Comparison of ENCODE assay signal across 29 cellular contexts in the genomic region with DNA sequence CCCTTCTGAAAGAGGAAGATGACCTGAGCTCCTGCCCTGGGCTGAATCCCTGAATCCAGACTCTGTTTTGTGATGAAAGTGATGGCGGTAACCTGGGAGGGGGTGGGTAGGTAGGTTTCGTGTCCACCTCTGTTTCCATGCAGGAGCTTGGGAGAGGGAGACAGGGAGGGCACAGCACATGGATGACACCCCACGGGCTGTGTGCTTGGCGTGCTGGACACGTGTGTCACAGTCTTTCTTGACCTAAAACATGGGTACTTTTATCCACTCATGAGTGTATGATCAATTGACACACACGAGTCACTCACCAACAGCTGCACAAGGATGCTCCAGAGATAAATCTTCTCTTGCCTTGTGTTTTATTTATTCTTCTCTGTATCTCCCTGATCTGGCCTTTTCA.
"Had no signal": no experiment of that assay in that cellular context is flagged by ENCODE, and none has a peak within 500 bp of the region (broad histone marks: within the 10 kb centered on the region; RNA-seq: fewer than 3 reads in every experiment).

No MANE protein-coding gene starts in this region.

- H3K27me3 ChIP-seq: brain microvascular endothelial cell, dorsolateral prefrontal cortex, esophagus muscularis mucosa, foreskin keratinocyte, gastroesophageal sphincter had no signal

- H3K4me3 Mint-ChIP-seq: activated CD4-positive, alpha-beta memory T cell treated with anti-CD3 and anti-CD28 coated beads for 36 hours; activated CD4-positive, alpha-beta T cell treated with anti-CD3 and anti-CD28 coated beads for 36 hours; activated CD4-positive, alpha-beta T cell treated with anti-CD3 and anti-CD28 coated beads, Interleukin-2, amount 10 ng/mL, durations not matched to agents 24 days and 14 days; activated CD8-positive, alpha-beta memory T cell treated with anti-CD3 and anti-CD28 coated beads, Interleukin-2, amount 10 ng/mL, durations not matched to agents 7 days and 5 days; activated CD8-positive, alpha-beta T cell treated with anti-CD3 and anti-CD28 coated beads, Interleukin-2, amount 10 ng/mL, durations not matched to agents 7 days and 5 days; activated naive CD8-positive, alpha-beta T cell; activated T-cell treated with anti-CD3 and anti-CD28 coated beads, Interleukin-2, amount 50 U/mL, for 24 hours; activated T-cell treated with anti-CD3 and anti-CD28 coated beads, Interleukin-2, amount 50 U/mL, for 72 hours; central memory CD8-positive, alpha-beta T cell; dendritic cell treated with granulocyte-macrophage colony-stimulating factor and Interleukin-4, amounts not matched to agents 40 ng/mL and 50 ng/mL, for 4 days; effector memory CD8-positive, alpha-beta T cell had no signal

- H3K27ac Mint-ChIP-seq: activated CD4-positive, alpha-beta memory T cell treated with anti-CD3 and anti-CD28 coated beads for 36 hours; activated CD4-positive, alpha-beta T cell treated with anti-CD3 and anti-CD28 coated beads for 36 hours; activated CD4-positive, alpha-beta T cell treated with anti-CD3 and anti-CD28 coated beads, Interleukin-2, amount 10 ng/mL, durations not matched to agents 24 days and 14 days; activated CD8-positive, alpha-beta memory T cell treated with anti-CD3 and anti-CD28 coated beads, Interleukin-2, amount 10 ng/mL, durations not matched to agents 7 days and 5 days; activated CD8-positive, alpha-beta T cell treated with anti-CD3 and anti-CD28 coated beads, Interleukin-2, amount 10 ng/mL, durations not matched to agents 7 days and 5 days; activated naive CD8-positive, alpha-beta T cell; activated T-cell treated with anti-CD3 and anti-CD28 coated beads, Interleukin-2, amount 50 U/mL, for 24 hours; activated T-cell treated with anti-CD3 and anti-CD28 coated beads, Interleukin-2, amount 50 U/mL, for 72 hours; dendritic cell treated with granulocyte-macrophage colony-stimulating factor and Interleukin-4, amounts not matched to agents 40 ng/mL and 50 ng/mL, for 4 days had no signal

- H3K27me3 Mint-ChIP-seq: activated CD4-positive, alpha-beta memory T cell treated with anti-CD3 and anti-CD28 coated beads for 36 hours; activated CD4-positive, alpha-beta T cell treated with anti-CD3 and anti-CD28 coated beads for 36 hours; activated CD4-positive, alpha-beta T cell treated with anti-CD3 and anti-CD28 coated beads, Interleukin-2, amount 10 ng/mL, durations not matched to agents 24 days and 14 days; activated CD8-positive, alpha-beta memory T cell treated with anti-CD3 and anti-CD28 coated beads, Interleukin-2, amount 10 ng/mL, durations not matched to agents 7 days and 5 days; activated naive CD8-positive, alpha-beta T cell; activated T-cell treated with anti-CD3 and anti-CD28 coated beads, Interleukin-2, amount 50 U/mL, for 24 hours; central memory CD8-positive, alpha-beta T cell; dendritic cell treated with granulocyte-macrophage colony-stimulating factor and Interleukin-4, amounts not matched to agents 40 ng/mL and 50 ng/mL, for 4 days; effector memory CD8-positive, alpha-beta T cell had no signal

- H3K4me1 Mint-ChIP-seq: activated CD4-positive, alpha-beta T cell treated with anti-CD3 and anti-CD28 coated beads for 36 hours; activated CD4-positive, alpha-beta T cell treated with anti-CD3 and anti-CD28 coated beads, Interleukin-2, amount 10 ng/mL, durations not matched to agents 24 days and 14 days; activated CD8-positive, alpha-beta memory T cell treated with anti-CD3 and anti-CD28 coated beads, Interleukin-2, amount 10 ng/mL, durations not matched to agents 7 days and 5 days had no signal

- H3K36me3 ChIP-seq: brain microvascular endothelial cell had no signal

- H3K4me3 ChIP-seq: coronary artery, dorsolateral prefrontal cortex, esophagus muscularis mucosa, gastroesophageal sphincter had no signal

- DNase-seq: activated CD4-positive, alpha-beta memory T cell treated with anti-CD3 and anti-CD28 coated beads for 36 hours; activated CD4-positive, alpha-beta T cell treated with anti-CD3 and anti-CD28 coated beads for 36 hours; activated CD4-positive, alpha-beta T cell treated with anti-CD3 and anti-CD28 coated beads, Interleukin-2, amount 10 ng/mL, durations not matched to agents 24 days and 14 days; activated CD4-positive, CD25-positive, alpha-beta regulatory T cell; activated CD4-positive, CD25-positive, alpha-beta regulatory T cell treated with anti-CD3 and anti-CD28 coated beads, Interleukin-2, amount 50 U/mL, for 72 hours; activated CD8-positive, alpha-beta memory T cell treated with anti-CD3 and anti-CD28 coated beads, Interleukin-2, amount 10 ng/mL, durations not matched to agents 7 days and 5 days; activated CD8-positive, alpha-beta memory T cell treated with anti-CD3 and anti-CD28 coated beads, Interleukin-2, amount 50 U/mL, for 48 hours; activated CD8-positive, alpha-beta T cell treated with anti-CD3 and anti-CD28 coated beads, Interleukin-2, amount 10 ng/mL, durations not matched to agents 7 days and 5 days; activated gamma-delta T cell treated with Interleukin-2 at 50 U/mL for 16 hours; activated naive CD4-positive, alpha-beta T cell treated with anti-CD3 and anti-CD28 coated beads, Interleukin-2, amount 50 U/mL, for 16 hours; activated naive CD4-positive, alpha-beta T cell treated with Interleukin-2 at 50 U/mL for 16 hours; activated T-cell treated with anti-CD3 and anti-CD28 coated beads for 4 hours; activated T-cell treated with anti-CD3 and anti-CD28 coated beads, Interleukin-2, amount 50 U/mL, for 24 hours; activated T-cell treated with anti-CD3 and anti-CD28 coated beads, Interleukin-2, amount 50 U/mL, for 72 hours; amniotic stem cell; anterior cingulate cortex; brain microvascular endothelial cell; dorsolateral prefrontal cortex; effector CD4-positive, alpha-beta T cell; effector memory CD8-positive, alpha-beta T cell; erythroblast; foreskin keratinocyte; T-helper 2 cell had no signal

- ATAC-seq: activated CD4-positive, alpha-beta T cell treated with anti-CD3 and anti-CD28 coated beads for 36 hours; activated CD8-positive, alpha-beta memory T cell treated with anti-CD3 and anti-CD28 coated beads, Interleukin-2, amount 10 ng/mL, durations not matched to agents 7 days and 5 days; activated CD8-positive, alpha-beta T cell treated with anti-CD3 and anti-CD28 coated beads, Interleukin-2, amount 10 ng/mL, durations not matched to agents 7 days and 5 days; activated T-cell treated with anti-CD3 and anti-CD28 coated beads, Interleukin-2, amount 50 U/mL, for 72 hours; effector memory CD8-positive, alpha-beta T cell; foreskin keratinocyte; gastroesophageal sphincter had no signal

- H3K27ac ChIP-seq: brain microvascular endothelial cell, coronary artery, dorsolateral prefrontal cortex, esophagus muscularis mucosa, foreskin keratinocyte, gastroesophageal sphincter had no signal
